ENCODE assay signal across 32 cellular contexts in the genomic region with DNA sequence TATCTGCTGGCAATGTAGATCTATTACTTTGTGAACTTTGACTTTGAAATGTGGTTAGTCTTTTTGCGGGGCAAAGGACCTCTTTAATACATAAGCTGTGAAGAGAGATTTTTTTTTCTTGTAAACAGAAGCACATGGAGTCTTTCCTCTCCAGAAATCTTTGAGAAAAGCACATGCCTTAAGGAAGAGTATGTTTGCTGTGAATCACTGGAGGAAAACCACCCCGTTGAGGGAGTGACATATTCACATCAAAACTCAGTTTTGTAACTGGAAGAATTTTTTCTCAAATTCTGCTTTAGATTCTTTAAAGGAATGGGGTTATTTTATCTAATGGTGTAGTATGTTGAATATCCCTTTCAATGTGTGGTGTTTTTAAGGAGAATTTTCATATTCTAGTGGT. TPM values are rescaled to one million over a fixed set of nuclear protein-coding genes. Genes with fewer than 3 reads are reported as not detected.
"Had no signal": no experiment of that assay in that cellular context is flagged by ENCODE, and none has a peak within 500 bp of the region (broad histone marks: within the 10 kb centered on the region; RNA-seq: fewer than 3 reads in every experiment).

No MANE protein-coding gene starts in this region.

- H3K36me3 ChIP-seq: adrenal gland, brain microvascular endothelial cell, cardiac muscle cell, Peyer's patch, SJSA1 had no signal

- H3K4me3 Mint-ChIP-seq: activated CD4-positive, alpha-beta T cell treated with anti-CD3 and anti-CD28 coated beads, Interleukin-2, amount 10 ng/mL, durations not matched to agents 24 days and 14 days; activated CD8-positive, alpha-beta T cell treated with anti-CD3 and anti-CD28 coated beads, Interleukin-2, amount 10 ng/mL, durations not matched to agents 7 days and 5 days; activated naive CD4-positive, alpha-beta T cell treated with anti-CD3 and anti-CD28 coated beads for 36 hours; activated T-cell treated with anti-CD3 and anti-CD28 coated beads, Interleukin-2, amount 50 U/mL, for 24 hours; central memory CD8-positive, alpha-beta T cell; T-helper 1 cell treated with Interleukin-12 subunit alpha and Interleukin-12 subunit beta and Interleukin-4 antibody, amounts not matched to agents 30 μg/mL and 1 μg/mL, for 36 hours; T-helper 2 cell treated with Interferon-gamma antibody and Interleukin-4, amounts not matched to agents 5 μg/mL and 100 μg/mL, for 36 hours had no signal

- FAIRE-seq: TTC549 had no signal

- H3K4me1 Mint-ChIP-seq: activated CD4-positive, alpha-beta T cell treated with anti-CD3 and anti-CD28 coated beads, Interleukin-2, amount 10 ng/mL, durations not matched to agents 24 days and 14 days had no signal

- H3K4me1 ChIP-seq: adrenal gland, SJSA1 had no signal

- DNase-seq: activated CD4-positive, alpha-beta T cell treated with anti-CD3 and anti-CD28 coated beads, Interleukin-2, amount 10 ng/mL, durations not matched to agents 24 days and 14 days; activated CD4-positive, alpha-beta T cell treated with anti-CD3 and anti-CD28 coated beads, Interleukin-2, amount 50 U/mL, for 48 hours; activated CD8-positive, alpha-beta T cell treated with anti-CD3 and anti-CD28 coated beads, Interleukin-2, amount 10 ng/mL, durations not matched to agents 7 days and 5 days; activated gamma-delta T cell treated with Interleukin-2 at 50 U/mL for 16 hours; activated naive CD4-positive, alpha-beta T cell treated with anti-CD3 and anti-CD28 coated beads for 36 hours; activated T-cell treated with anti-CD3 and anti-CD28 coated beads, Interleukin-2, amount 50 U/mL, for 24 hours; adrenal gland; brain microvascular endothelial cell; NCI-H1092 treated with DMSO at 0.1 percent for 48 hours; NCI-H1417; NCI-H146; NCI-H187; NCI-H2029 treated with DMSO at 0.1 percent for 48 hours; NCI-H2107; NCI-H2171; NCI-H510A; NCI-H526; NCI-H748 treated with DMSO at 0.1 percent for 48 hours; NK-92 treated with Interleukin-12 subunit alpha and Interleukin-12 subunit beta, amount 100 ng/mL, for 24 hours; PC-3; Peyer's patch; RPMI8226; SHP77 treated with DMSO at 0.1 percent for 48 hours; SK-N-SH had no signal

- H3K27ac Mint-ChIP-seq: activated CD4-positive, alpha-beta T cell treated with anti-CD3 and anti-CD28 coated beads, Interleukin-2, amount 10 ng/mL, durations not matched to agents 24 days and 14 days; activated CD8-positive, alpha-beta T cell treated with anti-CD3 and anti-CD28 coated beads, Interleukin-2, amount 10 ng/mL, durations not matched to agents 7 days and 5 days; activated naive CD4-positive, alpha-beta T cell treated with anti-CD3 and anti-CD28 coated beads for 36 hours; activated naive CD4-positive, alpha-beta T cell treated with anti-CD3 and anti-CD28 coated beads, Interleukin-2, amount 50 U/mL, for 72 hours; activated T-cell treated with anti-CD3 and anti-CD28 coated beads, Interleukin-2, amount 50 U/mL, for 24 hours; T-helper 1 cell treated with Interleukin-12 subunit alpha and Interleukin-12 subunit beta and Interleukin-4 antibody, amounts not matched to agents 30 μg/mL and 1 μg/mL, for 36 hours; T-helper 2 cell treated with Interferon-gamma antibody and Interleukin-4, amounts not matched to agents 5 μg/mL and 100 μg/mL, for 36 hours had no signal

- H3K27ac ChIP-seq: adrenal gland, brain microvascular endothelial cell, cardiac muscle cell, Peyer's patch, SJSA1 had no signal

- H3K4me3 ChIP-seq: adrenal gland, cardiac muscle cell, Peyer's patch, SJSA1 had no signal

- H3K27me3 ChIP-seq: SJSA1 had no signal

- H3K9me3 ChIP-seq: adrenal gland, Peyer's patch, SJSA1, SK-N-SH had no signal

- H3K9me3 Mint-ChIP-seq: activated naive CD4-positive, alpha-beta T cell treated with anti-CD3 and anti-CD28 coated beads for 36 hours; activated naive CD4-positive, alpha-beta T cell treated with anti-CD3 and anti-CD28 coated beads, Interleukin-2, amount 50 U/mL, for 72 hours; activated T-cell treated with anti-CD3 and anti-CD28 coated beads, Interleukin-2, amount 50 U/mL, for 24 hours; central memory CD8-positive, alpha-beta T cell; T-helper 1 cell treated with Interleukin-12 subunit alpha and Interleukin-12 subunit beta and Interleukin-4 antibody, amounts not matched to agents 30 μg/mL and 1 μg/mL, for 36 hours; T-helper 2 cell treated with Interferon-gamma antibody and Interleukin-4, amounts not matched to agents 5 μg/mL and 100 μg/mL, for 36 hours had no signal

- H3K9ac ChIP-seq: SK-N-SH had no signal

- H3K4me2 ChIP-seq: SK-N-SH had no signal

- ATAC-seq: activated CD8-positive, alpha-beta T cell treated with anti-CD3 and anti-CD28 coated beads, Interleukin-2, amount 10 ng/mL, durations not matched to agents 7 days and 5 days; activated naive CD4-positive, alpha-beta T cell treated with anti-CD3 and anti-CD28 coated beads, Interleukin-2, amount 50 U/mL, for 72 hours; PC-3 had no signal

RNA-seq across cellular contexts. Expression of gene DMRT3, which starts 3.5 kb away (rescaled TPM):
- total RNA-seq: activated CD4-positive, alpha-beta T cell treated with anti-CD3 and anti-CD28 coated beads, Interleukin-2, amount 10 ng/mL, durations not matched to agents 24 days and 14 days; activated CD8-positive, alpha-beta T cell treated with anti-CD3 and anti-CD28 coated beads, Interleukin-2, amount 10 ng/mL, durations not matched to agents 7 days and 5 days; activated naive CD4-positive, alpha-beta T cell treated with anti-CD3 and anti-CD28 coated beads for 36 hours; activated naive CD4-positive, alpha-beta T cell treated with anti-CD3 and anti-CD28 coated beads, Interleukin-2, amount 50 U/mL, for 72 hours; adrenal gland; cardiac muscle cell; M059J; PC-3; Peyer's patch; SJSA1 had no signal
- polyA plus RNA-seq: cardiac muscle cell, SK-N-SH had no signal
